8 cellular contexts compared by ENCODE assay signal in the genomic region with DNA sequence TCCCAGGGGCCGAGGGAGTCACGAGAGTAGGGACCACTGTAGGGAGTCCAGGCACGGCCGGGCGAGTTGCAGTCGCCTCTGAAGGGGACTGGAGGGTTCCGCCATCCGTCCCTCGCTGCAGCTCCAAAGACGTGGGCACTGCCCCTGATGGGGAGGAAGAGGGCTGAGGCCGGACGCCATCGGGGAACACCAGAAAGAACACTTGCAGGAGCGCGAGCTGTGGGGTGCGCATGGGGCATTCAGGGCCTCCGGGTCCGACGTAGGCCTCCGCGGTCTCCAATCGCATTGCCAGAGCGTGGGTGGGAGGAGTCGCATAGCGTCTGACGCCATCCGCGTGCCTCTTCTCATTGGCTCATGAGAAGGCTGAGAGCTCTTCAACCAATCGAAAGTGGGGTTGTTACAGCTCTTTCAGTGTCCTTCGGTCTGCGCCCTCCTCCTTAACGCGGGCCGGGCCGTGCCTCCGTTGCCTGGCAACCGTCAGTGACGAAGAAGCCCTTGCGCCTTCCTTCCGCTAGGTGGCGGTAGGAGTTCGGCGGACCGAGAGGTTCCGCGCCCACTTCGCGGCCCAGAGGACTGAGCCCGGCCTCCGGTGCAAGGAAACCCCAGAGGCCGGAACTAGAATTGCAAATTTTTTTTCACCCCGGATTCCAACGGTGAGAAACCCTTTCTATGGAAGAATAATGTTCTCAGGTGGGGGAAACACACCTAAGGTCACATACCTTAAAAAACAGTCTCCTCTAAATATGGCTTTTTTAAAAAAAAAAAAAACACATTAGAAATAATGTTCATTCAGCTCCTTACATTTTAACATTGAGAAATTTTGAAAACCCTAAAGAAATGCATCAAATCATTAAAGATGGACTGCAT. TPM values are rescaled to one million over a fixed set of nuclear protein-coding genes. Genes with fewer than 3 reads are reported as not detected.
A peak's percentile ranks its signal among the peaks of the same experiment; 100 is the strongest.
DNase-seq lines count a peak whose midpoint lies in the region; ATAC-seq and TF ChIP-seq lines count a peak whose summit lies in the region.

TCTN3 (minus strand) TSS at position 260 of the 867 bp plus-strand sequence; CDS start at position 232, 28 bp downstream.

- H3K36me3 ChIP-seq in Panc1 (ENCODE audit: control insufficient read depth, insufficient read depth, low read length): peaks cover 5% of the 10 kb centered on the region
- peaks cover 8 to 25% of the 10 kb centered on the region in 2 donors for H3K36me3 ChIP-seq in muscle layer of duodenum (ENCODE audit: control insufficient read depth in 1 of 2, insufficient read depth in 2 of 2, low read length in 2 of 2)

- H3K4me3 ChIP-seq in Panc1 (ENCODE audit: low read depth in 2 of 2, low read length in 2 of 2) (peak within 1 kb of the TSS; percentile 89 to 98), muscle layer of duodenum (ENCODE audit: low read depth in 1 of 2, low read length in 2 of 2) (peak within 1 kb of the TSS; percentile 89 to 95)

- H3K27ac ChIP-seq in Panc1 (ENCODE audit: low read length): peak within 1 kb of the TSS; percentile 90
- peak within 1 kb of the TSS; percentile 88 for H3K27ac ChIP-seq in muscle layer of duodenum (ENCODE audit: low read length)

- peak; percentile 100 for TF ChIP-seq CTCF in Panc1 (IDR thresholded peaks at IDR 0.05)

- peak; percentile 98 for ATAC-seq in GM21717 (IDR thresholded peaks at IDR 0.05; ENCODE audit: unreplicated experiment)
- peak; percentile 100 for ATAC-seq in Panc1
- peak; percentile 100 for ATAC-seq in esophagus mucosa

- in situ Hi-C loops in Panc1 (cut with HindIII; ENCODE audit: low pct_unique_long_range_greater_than_20kb, low sequenced_read_pairs): no loop called here

- H3K9me3 ChIP-seq in Panc1 (ENCODE audit: control insufficient read depth, insufficient read depth, low read depth, low read length) (no peaks in the 10 kb centered on the region), muscle layer of duodenum (ENCODE audit: control insufficient read depth in 1 of 2, low read length in 2 of 2) (no peaks in the 10 kb centered on the region)

- BruUV-seq in Panc1 (replicated peaks; lab: Mats Ljungman, UMichigan): no TSS peak

- H3K27me3 ChIP-seq in Panc1 (ENCODE audit: control insufficient read depth, insufficient read depth, low read length) (no peaks in the 10 kb centered on the region), muscle layer of duodenum (ENCODE audit: low read depth, low read length) (no peaks in the 10 kb centered on the region)

- H3K4me1 ChIP-seq in Panc1 (ENCODE audit: control insufficient read depth, insufficient read depth, low read length) (0 out of 2 replicates have a peak, but pooled peaks cover 6% of the 10 kb centered on the region), muscle layer of duodenum (ENCODE audit: control insufficient read depth in 1 of 2, insufficient read depth in 2 of 2, low read length in 2 of 2) (peaks cover 8 to 20% of the 10 kb centered on the region in 2 donors)

- POLR2A ChIA-PET in Panc1 (lab: Charles Lee): interaction anchor here (0.5 to 0.6 kb wide), 2 partner anchors 327 to 384 kb away, joined by 3 read pairs; no protein-coding TSS in a partner anchor

- intact Hi-C loops in Panc1 (cut with micrococcal nuclease; ENCODE audit: unreplicated experiment): loop anchor here (1.0 to 2.0 kb wide), 2 partner anchors 148 to 295 kb away; no protein-coding TSS in a partner anchor

- CTCF ChIA-PET in Panc1 (lab: Charles Lee): interaction anchor here (0.5 to 3.2 kb wide), 31 partner anchors 9 to 1171 kb away, joined by 3 to 40 read pairs (median 4); partner anchors contain the start of gene CC2D2B

- DNase-seq in DMS79 (lab: John Stamatoyannopoulos, UW) (peak; percentile 92), KG1 (lab: John Stamatoyannopoulos, UW) (peak; percentile 95), Panc1 (ENCODE audit: low read depth, low spot score) (peak; percentile 97)
- DNase-seq in activated T-cell treated with anti-CD3 and anti-CD28 coated beads, Interleukin-2, amount 50 U/mL, for 48 hours: peak; percentile 92 to 96
- peak; percentile 85 to 94 for DNase-seq in stimulated activated CD8-positive, alpha-beta memory T cell treated with anti-CD3 and anti-CD28 coated beads, Interleukin-7, amount 100 ng/mL, for 48 hours (ENCODE audit: extremely low read depth in 1 of 2, low read depth in 1 of 2)

RNA-seq across cellular contexts. Expression of gene TCTN3, which starts in this region (rescaled TPM):
- total RNA-seq in Panc1 (2021; ENCODE audit: unreplicated experiment) (56.6 TPM), esophagus mucosa (17.3 TPM)
- 56.0 TPM for polyA plus RNA-seq in Panc1 (2012; ENCODE audit: insufficient read length)

Comparison
In these comparisons a context has a peak if more than half of its experiments do, and no peak if none do; other contexts are left out.
1. Peak in every context shown above with its lines: DNase-seq, ATAC-seq, H3K4me3 ChIP-seq and H3K27ac ChIP-seq.